ENCODE assay signal across 15 cellular contexts in the genomic region with DNA sequence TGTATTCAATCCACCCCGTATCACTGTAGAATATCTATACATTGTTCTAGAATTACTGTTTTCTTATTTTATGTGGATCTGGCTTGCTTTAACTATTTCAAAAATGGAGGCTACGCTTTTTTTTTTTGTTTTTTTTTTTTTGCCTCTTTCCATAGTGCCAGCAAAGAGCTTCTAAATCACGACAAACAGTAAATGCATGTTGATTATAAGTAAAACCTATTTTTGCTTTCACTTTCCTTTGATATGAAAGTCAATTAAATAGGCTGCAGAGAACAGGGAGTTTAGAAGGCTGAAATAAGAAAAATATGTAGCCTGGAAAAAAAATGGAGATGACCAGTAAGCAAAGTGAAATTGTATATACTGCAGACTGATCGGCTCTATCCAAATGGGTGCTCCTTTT.
DNase-seq lines count a peak whose midpoint lies in the region; ATAC-seq and TF ChIP-seq lines count a peak whose summit lies in the region.
"Had no signal": no experiment of that assay in that cellular context is flagged by ENCODE, and none has a peak within 500 bp of the region (broad histone marks: within the 10 kb centered on the region; RNA-seq: fewer than 3 reads in every experiment).

No MANE protein-coding gene starts in this region.

- H3K27me3 Mint-ChIP-seq in activated naive CD4-positive, alpha-beta T cell treated with anti-CD3 and anti-CD28 coated beads, Interleukin-2, amount 50 U/mL, for 24 hours: no peaks in the 10 kb centered on the region
- no peaks in the 10 kb centered on the region for H3K27me3 Mint-ChIP-seq in activated naive CD8-positive, alpha-beta T cell treated with anti-CD3 and anti-CD28 coated beads, Interleukin-2, amount 50 U/mL, for 24 hours
- H3K27me3 Mint-ChIP-seq in stimulated activated memory B cell treated with anti-CD40 and anti-IgM and Interleukin-4, amounts not matched to agents 10 μg/mL and 1 μg/mL and 100 μg/mL, for 72 hours: no peaks in the 10 kb centered on the region

- no peak for TF ChIP-seq CTCF in WERI-Rb-1 (IDR thresholded peaks at IDR 0.05; ENCODE audit: low read depth, low read length)

- H3K9me3 ChIP-seq in WERI-Rb-1 (ENCODE audit: severe bottlenecking): no peaks in the 10 kb centered on the region
- H3K9me3 ChIP-seq: right lobe of liver had no signal

- peaks cover 14% of the 10 kb centered on the region for H3K9me3 Mint-ChIP-seq in activated naive CD4-positive, alpha-beta T cell treated with anti-CD3 and anti-CD28 coated beads, Interleukin-2, amount 50 U/mL, for 24 hours
- H3K9me3 Mint-ChIP-seq in activated naive CD8-positive, alpha-beta T cell treated with anti-CD3 and anti-CD28 coated beads, Interleukin-2, amount 50 U/mL, for 24 hours: no peaks in the 10 kb centered on the region
- no peaks in the 10 kb centered on the region for H3K9me3 Mint-ChIP-seq in stimulated activated memory B cell treated with anti-CD40 and anti-IgM and Interleukin-4, amounts not matched to agents 10 μg/mL and 1 μg/mL and 100 μg/mL, for 72 hours

- H3K4me1 Mint-ChIP-seq in activated naive CD4-positive, alpha-beta T cell treated with anti-CD3 and anti-CD28 coated beads, Interleukin-2, amount 50 U/mL, for 24 hours: peaks cover 87% of the 10 kb centered on the region
- peaks cover 85% of the 10 kb centered on the region for H3K4me1 Mint-ChIP-seq in activated naive CD8-positive, alpha-beta T cell treated with anti-CD3 and anti-CD28 coated beads, Interleukin-2, amount 50 U/mL, for 24 hours
- H3K4me1 Mint-ChIP-seq in stimulated activated memory B cell treated with anti-CD40 and anti-IgM and Interleukin-4, amounts not matched to agents 10 μg/mL and 1 μg/mL and 100 μg/mL, for 72 hours: peaks cover 76% of the 10 kb centered on the region

- ATAC-seq in activated naive CD8-positive, alpha-beta T cell treated with anti-CD3 and anti-CD28 coated beads, Interleukin-2, amount 50 U/mL, for 24 hours: no peak
- ATAC-seq in stimulated activated memory B cell treated with anti-CD40 and anti-IgM and Interleukin-4, amounts not matched to agents 10 μg/mL and 1 μg/mL and 100 μg/mL, for 72 hours: no peak
- ATAC-seq: K562, left cardiac atrium had no signal

- no peak overlapping the region for H3K27ac ChIP-seq in WERI-Rb-1
- H3K27ac ChIP-seq: dorsolateral prefrontal cortex, right lobe of liver, VCaP had no signal

- H3K27me3 ChIP-seq in WERI-Rb-1 (ENCODE audit: insufficient read depth, low read depth, severe bottlenecking): peaks cover 22% of the 10 kb centered on the region
- H3K27me3 ChIP-seq: dorsolateral prefrontal cortex, right lobe of liver had no signal

- no peaks in the 10 kb centered on the region for H3K36me3 ChIP-seq in WERI-Rb-1
- H3K36me3 ChIP-seq: right lobe of liver had no signal

- H3K36me3 Mint-ChIP-seq in activated naive CD4-positive, alpha-beta T cell treated with anti-CD3 and anti-CD28 coated beads, Interleukin-2, amount 50 U/mL, for 24 hours: peaks cover 30% of the 10 kb centered on the region
- peaks cover 7% of the 10 kb centered on the region for H3K36me3 Mint-ChIP-seq in activated naive CD8-positive, alpha-beta T cell treated with anti-CD3 and anti-CD28 coated beads, Interleukin-2, amount 50 U/mL, for 24 hours (ENCODE audit: low read depth)
- peaks cover 41% of the 10 kb centered on the region for H3K36me3 Mint-ChIP-seq in stimulated activated memory B cell treated with anti-CD40 and anti-IgM and Interleukin-4, amounts not matched to agents 10 μg/mL and 1 μg/mL and 100 μg/mL, for 72 hours

- no peak for DNase-seq in activated naive CD4-positive, alpha-beta T cell (lab: John Stamatoyannopoulos, UW)
- DNase-seq in OCI-M1 (lab: John Stamatoyannopoulos, UW): peak; percentile 61
- no peak for DNase-seq in activated naive CD8-positive, alpha-beta T cell treated with anti-CD3 and anti-CD28 coated beads, Interleukin-2, amount 50 U/mL, for 24 hours
- no peak for DNase-seq in Kasumi-1 (lab: John Stamatoyannopoulos, UW)
- no peak for DNase-seq in NCI-H2081 treated with DMSO at 0.1 percent for 48 hours (lab: John Stamatoyannopoulos, UW)
- DNase-seq in WERI-Rb-1: no peak
- DNase-seq: dorsolateral prefrontal cortex, left cardiac atrium, NCI-H2029, NCI-H446 treated with DMSO at 0.1 percent for 48 hours, right lobe of liver had no signal

- H3K27ac Mint-ChIP-seq in activated naive CD4-positive, alpha-beta T cell treated with anti-CD3 and anti-CD28 coated beads, Interleukin-2, amount 50 U/mL, for 24 hours: peak overlapping the region; percentile 97
- peak overlapping the region; percentile 92 for H3K27ac Mint-ChIP-seq in activated naive CD8-positive, alpha-beta T cell treated with anti-CD3 and anti-CD28 coated beads, Interleukin-2, amount 50 U/mL, for 24 hours
- H3K27ac Mint-ChIP-seq in stimulated activated memory B cell treated with anti-CD40 and anti-IgM and Interleukin-4, amounts not matched to agents 10 μg/mL and 1 μg/mL and 100 μg/mL, for 72 hours: peak overlapping the region; percentile 66

- peak overlapping the region; percentile 89 for H3K4me3 Mint-ChIP-seq in activated naive CD4-positive, alpha-beta T cell treated with anti-CD3 and anti-CD28 coated beads, Interleukin-2, amount 50 U/mL, for 24 hours
- peak overlapping the region; percentile 73 for H3K4me3 Mint-ChIP-seq in activated naive CD8-positive, alpha-beta T cell treated with anti-CD3 and anti-CD28 coated beads, Interleukin-2, amount 50 U/mL, for 24 hours
- peak overlapping the region; percentile 54 for H3K4me3 Mint-ChIP-seq in stimulated activated memory B cell treated with anti-CD40 and anti-IgM and Interleukin-4, amounts not matched to agents 10 μg/mL and 1 μg/mL and 100 μg/mL, for 72 hours

- no peak overlapping the region for H3K4me3 ChIP-seq in WERI-Rb-1 (ENCODE audit: low read depth, low read length)
- H3K4me3 ChIP-seq: dorsolateral prefrontal cortex, K562, right lobe of liver had no signal
